15 cellular contexts compared by ENCODE assay signal in genomic region chr14:80428171-80428570, GRCh38.
A peak's percentile ranks its signal among the peaks of the same experiment; 100 is the strongest.
DNase-seq lines count a peak whose midpoint lies in the region; ATAC-seq and TF ChIP-seq lines count a peak whose summit lies in the region.
"Had no signal": no experiment of that assay in that cellular context is flagged by ENCODE, and none has a peak within 500 bp of the region (broad histone marks: within the 10 kb centered on the region; RNA-seq: fewer than 3 reads in every experiment).

No MANE protein-coding gene starts in this region.

- TF ChIP-seq CTCF in chondrocyte (IDR thresholded peaks at IDR 0.05): no peak

- no peaks in the 10 kb centered on the region for H3K9me3 Mint-ChIP-seq in chondrocyte (ENCODE audit: low read depth)

- H3K27me3 Mint-ChIP-seq in chondrocyte (ENCODE audit: low read depth): no peaks in the 10 kb centered on the region

- no peaks in the 10 kb centered on the region for H3K36me3 Mint-ChIP-seq in chondrocyte (ENCODE audit: low read depth)

- no peak overlapping the region for H3K4me3 Mint-ChIP-seq in chondrocyte (ENCODE audit: unreplicated experiment)

- DNase-seq in HS-27A (ENCODE audit: low read depth) (peak; percentile 19), chondrocyte (ENCODE audit: low spot score) (no peak), hepatic stellate cell (ENCODE audit: low spot score) (peak; percentile 3), foreskin melanocyte (no peak)
- no peak for DNase-seq in effector CD4-positive, alpha-beta T cell
- no peak for DNase-seq in stimulated activated CD4-positive, alpha-beta T cell treated with anti-CD3 and anti-CD28 coated beads, Interleukin-1b, Interleukin-23, amount 100 ng/mL, for 48 hours
- DNase-seq: Caco-2, MM.1S, NCI-H1105 treated with DMSO at 0.1 percent for 48 hours, NCI-H187 treated with DMSO at 0.1 percent for 48 hours, NCI-H446 treated with DMSO at 0.1 percent for 48 hours, NCI-H748 treated with DMSO at 0.1 percent for 48 hours, PC-9 had no signal

- H3K27ac Mint-ChIP-seq in chondrocyte (ENCODE audit: unreplicated experiment): peak overlapping the region; percentile 43

- H3K4me1 Mint-ChIP-seq in chondrocyte (ENCODE audit: low read depth): peaks cover 23% of the 10 kb centered on the region

- no peak for ATAC-seq in HG02870 (IDR thresholded peaks at IDR 0.05; ENCODE audit: unreplicated experiment)
- ATAC-seq: HCT116 had no signal

Comparison
In these comparisons a context has a peak if more than half of its experiments do, and no peak if none do; other contexts are left out.
1. DNase-seq: peak in HS-27A (single experiment) and hepatic stellate cell (single experiment); none in chondrocyte (single experiment), effector CD4-positive, alpha-beta T cell (single experiment), stimulated activated CD4-positive, alpha-beta T cell treated with anti-CD3 and anti-CD28 coated beads, Interleukin-1b, Interleukin-23, amount 100 ng/mL, for 48 hours (single experiment) and foreskin melanocyte (single experiment).